Comparison of ENCODE assay signal across 10 cellular contexts in the genomic region with DNA sequence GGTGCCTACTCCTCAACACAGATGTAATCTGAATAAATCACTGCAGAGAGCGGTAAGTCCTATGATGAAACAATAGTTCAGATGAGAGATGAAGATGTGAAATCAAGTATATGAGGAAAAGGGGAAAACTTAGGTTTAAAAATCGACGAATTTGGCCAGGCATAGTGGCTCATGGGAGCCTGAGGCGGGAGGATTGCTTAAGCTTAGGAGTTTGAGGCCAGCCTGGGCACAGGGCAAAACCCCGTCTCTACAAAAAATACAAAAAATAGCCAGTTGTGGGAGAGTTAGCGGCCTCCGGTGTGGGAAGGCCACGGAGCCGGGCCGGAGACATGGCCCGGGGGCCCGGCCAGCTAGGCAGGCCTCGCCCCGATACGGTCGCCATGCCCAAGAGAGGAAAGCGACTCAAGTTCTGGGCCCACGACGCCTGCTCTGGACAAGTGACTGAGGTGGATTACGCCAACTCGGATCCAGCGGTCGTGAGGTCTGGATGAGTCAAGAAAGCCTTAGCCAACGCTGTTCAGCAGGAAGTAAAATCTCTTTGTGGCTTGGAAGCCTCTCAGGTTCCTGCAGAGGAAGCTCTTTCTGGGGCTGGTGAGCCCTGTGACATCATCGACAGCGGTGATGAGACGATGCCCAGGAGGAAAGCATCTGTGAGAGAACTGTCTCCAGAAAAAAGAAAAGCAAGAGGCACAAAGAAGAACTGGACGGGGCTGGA.
DNase-seq lines count a peak whose midpoint lies in the region; ATAC-seq and TF ChIP-seq lines count a peak whose summit lies in the region.
"Had no signal": no experiment of that assay in that cellular context is flagged by ENCODE, and none has a peak within 500 bp of the region (broad histone marks: within the 10 kb centered on the region; RNA-seq: fewer than 3 reads in every experiment).

No MANE protein-coding gene starts in this region.

- TF ChIP-seq CTCF in heart right ventricle (IDR thresholded peaks at IDR 0.05) (no peak), Peyer's patch (IDR thresholded peaks at IDR 0.05) (no peak)

- peaks cover 5% of the 10 kb centered on the region for H3K4me1 ChIP-seq in ACC112 (ENCODE audit: control insufficient read depth, insufficient read depth, low read length, unreplicated experiment)
- peaks cover 0 to 22% (median 0%) of the 10 kb centered on the region in 9 donors for H3K4me1 ChIP-seq in heart right ventricle
- no peaks in the 10 kb centered on the region for H3K4me1 ChIP-seq in Peyer's patch

- ATAC-seq in heart right ventricle (peak in 6 of 8 donors; percentile 29 to 89 (median 42)), HG02571 (IDR thresholded peaks at IDR 0.05; ENCODE audit: unreplicated experiment) (no peak), HG02840 (IDR thresholded peaks at IDR 0.05; ENCODE audit: low FRiP score, unreplicated experiment) (no peak)
- ATAC-seq: left colon had no signal

- H3K27ac ChIP-seq in ACC112 (ENCODE audit: low read depth, low read length) (peak overlapping the region; percentile 26; the same call in 1 of the 2 replicates), heart right ventricle (peak overlapping the region in 1 of 10 donors; percentile 56), Peyer's patch (no peak overlapping the region)

- no peaks in the 10 kb centered on the region for H3K79me2 ChIP-seq in ACC112 (ENCODE audit: control insufficient read depth, insufficient read depth, low read length, unreplicated experiment)

- H3K9me3 ChIP-seq in heart right ventricle (no peaks in the 10 kb centered on the region), Peyer's patch (no peaks in the 10 kb centered on the region)

- 75 to 79% methylated on average over 28 of the region's 28 CpGs for WGBS in heart right ventricle, 2 donors

- no peak for TF ChIP-seq POLR2A in Peyer's patch (IDR thresholded peaks at IDR 0.05)

- no peaks in the 10 kb centered on the region; the same call in 1 of the 2 replicates for H3K27me3 ChIP-seq in ACC112 (ENCODE audit: insufficient read depth, low read length)
- H3K27me3 ChIP-seq in heart right ventricle, result peaks cover 0 to 3% (median 0%) of the 10 kb centered on the region in 7 donors
- no peaks in the 10 kb centered on the region for H3K27me3 ChIP-seq in Peyer's patch

- no peak overlapping the region for H2AFZ ChIP-seq in ACC112 (ENCODE audit: low read length, unreplicated experiment)

- DNase-seq in HT1080 (ENCODE audit: low read depth) (peak; percentile 95), heart right ventricle (no peak), SW 1271 (lab: John Stamatoyannopoulos, UW) (no peak), Peyer's patch (no peak)
- DNase-seq in activated CD4-positive, alpha-beta T cell treated with anti-CD3 and anti-CD28 coated beads, Interleukin-2, amount 50 U/mL, for 4 hours, result peak; percentile 18 to 26
- DNase-seq: NCI-H187 treated with DMSO at 0.1 percent for 48 hours had no signal

- H3K36me3 ChIP-seq in ACC112 (ENCODE audit: insufficient read depth, low read length), result no peaks in the 10 kb centered on the region
- no peaks in the 10 kb centered on the region for H3K36me3 ChIP-seq in heart right ventricle
- no peaks in the 10 kb centered on the region for H3K36me3 ChIP-seq in Peyer's patch

- intact Hi-C loops in heart right ventricle (cut with DNase I), result no loop called here

- H3K4me3 ChIP-seq in ACC112 (ENCODE audit: low read depth, low read length) (no peak overlapping the region), heart right ventricle (no peak overlapping the region), Peyer's patch (no peak overlapping the region)

Comparison
In these comparisons a context has a peak if more than half of its experiments do, and no peak if none do; other contexts are left out.
1. DNase-seq: peak in HT1080 (single experiment) and activated CD4-positive, alpha-beta T cell treated with anti-CD3 and anti-CD28 coated beads, Interleukin-2, amount 50 U/mL, for 4 hours (2 of 2); none in heart right ventricle (0 of 2), SW 1271 (0 of 2) and Peyer's patch (0 of 3).
2. ATAC-seq: peak in heart right ventricle (6 of 8); none in HG02571 (single experiment) and HG02840 (single experiment).